In genomic region chr5:87412417-87413115, GRCh38 we compare ENCODE assay signal across 8 cellular contexts. TPM values are rescaled to one million over a fixed set of nuclear protein-coding genes. Genes with fewer than 3 reads are reported as not detected.
DNase-seq lines count a peak whose midpoint lies in the region; ATAC-seq and TF ChIP-seq lines count a peak whose summit lies in the region.

Gene CCNH (minus strand): TSS chr5:87412930. CDS start chr5:87412794, 136 bp downstream.

- H3K9ac ChIP-seq in iPS-18a (ENCODE audit: low read length) (peak within 1 kb of the TSS; percentile 81), skeletal muscle satellite cell (ENCODE audit: low read depth, low read length) (peak within 1 kb of the TSS; percentile 92)

- H3K4me3 ChIP-seq in ACC112 (ENCODE audit: low read depth, low read length) (peak within 1 kb of the TSS; percentile 92), breast epithelium (peak within 1 kb of the TSS; percentile 79 to 81 (median 81)), iPS-18a (ENCODE audit: low read length) (peak within 1 kb of the TSS; percentile 89), skeletal muscle satellite cell (ENCODE audit: low read length) (peak within 1 kb of the TSS; percentile 88)

- intact Hi-C loops in breast epithelium (cut with DNase I; ENCODE audit: low total_unique reads), result no loop called here

- H3K4me1 ChIP-seq in ACC112 (ENCODE audit: control insufficient read depth, insufficient read depth, low read length, unreplicated experiment) (peaks cover 10% of the 10 kb centered on the region), breast epithelium (peaks cover 0 to 8% of the 10 kb centered on the region in 2 donors), iPS-18a (ENCODE audit: control insufficient read depth, low read depth, low read length) (peaks cover 9% of the 10 kb centered on the region), skeletal muscle satellite cell (ENCODE audit: control insufficient read depth, insufficient read depth, low read length) (peaks cover 15% of the 10 kb centered on the region)

- H3K36me3 ChIP-seq in ACC112 (ENCODE audit: insufficient read depth, low read length), result peaks cover 16% of the 10 kb centered on the region
- H3K36me3 ChIP-seq in breast epithelium, result no peaks in the 10 kb centered on the region
- H3K36me3 ChIP-seq in iPS-18a (ENCODE audit: control insufficient read depth, low read depth, low read length), result peaks cover 34% of the 10 kb centered on the region
- peaks cover 30% of the 10 kb centered on the region for H3K36me3 ChIP-seq in skeletal muscle satellite cell (ENCODE audit: insufficient read depth, low read length)

- H3K27me3 ChIP-seq in ACC112 (ENCODE audit: insufficient read depth, low read length), result no peaks in the 10 kb centered on the region
- H3K27me3 ChIP-seq in breast epithelium, result no peaks in the 10 kb centered on the region
- H3K27me3 ChIP-seq in iPS-18a (ENCODE audit: control insufficient read depth, insufficient read depth, low read length), result no peaks in the 10 kb centered on the region
- no peaks in the 10 kb centered on the region for H3K27me3 ChIP-seq in skeletal muscle satellite cell (ENCODE audit: control insufficient read depth, insufficient read depth, low read length)

- H3K27ac ChIP-seq in ACC112 (ENCODE audit: low read depth, low read length), result peak within 1 kb of the TSS; percentile 87
- H3K27ac ChIP-seq in VCaP, result peak within 1 kb of the TSS; percentile 77
- H3K27ac ChIP-seq in breast epithelium, result peak within 1 kb of the TSS; percentile 97
- peak within 1 kb of the TSS; percentile 72 for H3K27ac ChIP-seq in iPS-18a (ENCODE audit: low read length)

- H3K4me2 ChIP-seq in skeletal muscle satellite cell (ENCODE audit: low read length), result peak within 1 kb of the TSS; percentile 85

- H2AFZ ChIP-seq in ACC112 (ENCODE audit: low read length, unreplicated experiment), result peak within 1 kb of the TSS; percentile 94

- DNase-seq in NCI-H2196 treated with DMSO at 0.1 percent for 48 hours (lab: John Stamatoyannopoulos, UW; ENCODE audit: unreplicated experiment), result peak; percentile 79
- peak; percentile 94 to 98 for DNase-seq in breast epithelium (ENCODE audit: low spot score in 2 of 2)

- TF ChIP-seq CTCF in VCaP (conservative IDR thresholded peaks at IDR 0.05) (no peak), breast epithelium (IDR thresholded peaks at IDR 0.05) (peak in 1 of 3 donors; percentile 7)

- ATAC-seq in GM18870 (IDR thresholded peaks at IDR 0.05; ENCODE audit: unreplicated experiment) (peak; percentile 99), HG03135 (IDR thresholded peaks at IDR 0.05; ENCODE audit: unreplicated experiment) (peak; percentile 100)

- H3K79me2 ChIP-seq in ACC112 (ENCODE audit: control insufficient read depth, insufficient read depth, low read length, unreplicated experiment), result peaks cover 46% of the 10 kb centered on the region

- TF ChIP-seq POLR2A in breast epithelium (IDR thresholded peaks at IDR 0.05), result peak; percentile 90

- H3K9me3 ChIP-seq in breast epithelium (no peaks in the 10 kb centered on the region), iPS-18a (ENCODE audit: control insufficient read depth, low read depth, low read length) (no peaks in the 10 kb centered on the region), skeletal muscle satellite cell (replicated peaks; ENCODE audit: low read length) (no peaks in the 10 kb centered on the region)

RNA-seq across cellular contexts. Expression of gene CCNH, which starts in this region (rescaled TPM):
- 100 to 1,000 TPM; 146 to 211 (median 174) TPM for total RNA-seq in breast epithelium
- total RNA-seq in skeletal muscle satellite cell (2012; rRNA removed), result 75.4 and 93.0 TPM in 2 replicates

Comparison
In these comparisons a context has a peak if more than half of its experiments do, and no peak if none do; other contexts are left out.
1. Peak in every context shown above with its lines: DNase-seq, ATAC-seq, H3K4me3 ChIP-seq and H3K27ac ChIP-seq.